In genomic region chr20:32681175-32682084, GRCh38 we compare ENCODE assay signal across 1 cellular context.
TF ChIP-seq lines count a peak whose summit lies in the region.

No MANE protein-coding gene starts in this region.

TF ChIP-seq in HepG2, 621 proteins besides CTCF, POLR2A, EP300 and RAD21 (continued from another document and continues in another):
- TF ChIP-seq, protein P1, sequence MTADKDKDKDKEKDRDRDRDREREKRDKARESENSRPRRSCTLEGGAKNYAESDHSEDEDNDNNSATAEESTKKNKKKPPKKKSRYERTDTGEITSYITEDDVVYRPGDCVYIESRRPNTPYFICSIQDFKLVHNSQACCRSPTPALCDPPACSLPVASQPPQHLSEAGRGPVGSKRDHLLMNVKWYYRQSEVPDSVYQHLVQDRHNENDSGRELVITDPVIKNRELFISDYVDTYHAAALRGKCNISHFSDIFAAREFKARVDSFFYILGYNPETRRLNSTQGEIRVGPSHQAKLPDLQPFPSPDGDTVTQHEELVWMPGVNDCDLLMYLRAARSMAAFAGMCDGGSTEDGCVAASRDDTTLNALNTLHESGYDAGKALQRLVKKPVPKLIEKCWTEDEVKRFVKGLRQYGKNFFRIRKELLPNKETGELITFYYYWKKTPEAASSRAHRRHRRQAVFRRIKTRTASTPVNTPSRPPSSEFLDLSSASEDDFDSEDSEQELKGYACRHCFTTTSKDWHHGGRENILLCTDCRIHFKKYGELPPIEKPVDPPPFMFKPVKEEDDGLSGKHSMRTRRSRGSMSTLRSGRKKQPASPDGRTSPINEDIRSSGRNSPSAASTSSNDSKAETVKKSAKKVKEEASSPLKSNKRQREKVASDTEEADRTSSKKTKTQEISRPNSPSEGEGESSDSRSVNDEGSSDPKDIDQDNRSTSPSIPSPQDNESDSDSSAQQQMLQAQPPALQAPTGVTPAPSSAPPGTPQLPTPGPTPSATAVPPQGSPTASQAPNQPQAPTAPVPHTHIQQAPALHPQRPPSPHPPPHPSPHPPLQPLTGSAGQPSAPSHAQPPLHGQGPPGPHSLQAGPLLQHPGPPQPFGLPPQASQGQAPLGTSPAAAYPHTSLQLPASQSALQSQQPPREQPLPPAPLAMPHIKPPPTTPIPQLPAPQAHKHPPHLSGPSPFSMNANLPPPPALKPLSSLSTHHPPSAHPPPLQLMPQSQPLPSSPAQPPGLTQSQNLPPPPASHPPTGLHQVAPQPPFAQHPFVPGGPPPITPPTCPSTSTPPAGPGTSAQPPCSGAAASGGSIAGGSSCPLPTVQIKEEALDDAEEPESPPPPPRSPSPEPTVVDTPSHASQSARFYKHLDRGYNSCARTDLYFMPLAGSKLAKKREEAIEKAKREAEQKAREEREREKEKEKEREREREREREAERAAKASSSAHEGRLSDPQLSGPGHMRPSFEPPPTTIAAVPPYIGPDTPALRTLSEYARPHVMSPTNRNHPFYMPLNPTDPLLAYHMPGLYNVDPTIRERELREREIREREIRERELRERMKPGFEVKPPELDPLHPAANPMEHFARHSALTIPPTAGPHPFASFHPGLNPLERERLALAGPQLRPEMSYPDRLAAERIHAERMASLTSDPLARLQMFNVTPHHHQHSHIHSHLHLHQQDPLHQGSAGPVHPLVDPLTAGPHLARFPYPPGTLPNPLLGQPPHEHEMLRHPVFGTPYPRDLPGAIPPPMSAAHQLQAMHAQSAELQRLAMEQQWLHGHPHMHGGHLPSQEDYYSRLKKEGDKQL (CRISPR knock-in tag; IDR thresholded peaks at IDR 0.05; ENCODE audit: low read depth) = no peak
- TF ChIP-seq, protein P2, sequence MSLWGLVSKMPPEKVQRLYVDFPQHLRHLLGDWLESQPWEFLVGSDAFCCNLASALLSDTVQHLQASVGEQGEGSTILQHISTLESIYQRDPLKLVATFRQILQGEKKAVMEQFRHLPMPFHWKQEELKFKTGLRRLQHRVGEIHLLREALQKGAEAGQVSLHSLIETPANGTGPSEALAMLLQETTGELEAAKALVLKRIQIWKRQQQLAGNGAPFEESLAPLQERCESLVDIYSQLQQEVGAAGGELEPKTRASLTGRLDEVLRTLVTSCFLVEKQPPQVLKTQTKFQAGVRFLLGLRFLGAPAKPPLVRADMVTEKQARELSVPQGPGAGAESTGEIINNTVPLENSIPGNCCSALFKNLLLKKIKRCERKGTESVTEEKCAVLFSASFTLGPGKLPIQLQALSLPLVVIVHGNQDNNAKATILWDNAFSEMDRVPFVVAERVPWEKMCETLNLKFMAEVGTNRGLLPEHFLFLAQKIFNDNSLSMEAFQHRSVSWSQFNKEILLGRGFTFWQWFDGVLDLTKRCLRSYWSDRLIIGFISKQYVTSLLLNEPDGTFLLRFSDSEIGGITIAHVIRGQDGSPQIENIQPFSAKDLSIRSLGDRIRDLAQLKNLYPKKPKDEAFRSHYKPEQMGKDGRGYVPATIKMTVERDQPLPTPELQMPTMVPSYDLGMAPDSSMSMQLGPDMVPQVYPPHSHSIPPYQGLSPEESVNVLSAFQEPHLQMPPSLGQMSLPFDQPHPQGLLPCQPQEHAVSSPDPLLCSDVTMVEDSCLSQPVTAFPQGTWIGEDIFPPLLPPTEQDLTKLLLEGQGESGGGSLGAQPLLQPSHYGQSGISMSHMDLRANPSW (CRISPR knock-in tag; IDR thresholded peaks at IDR 0.05; ENCODE audit: borderline replicate concordance) = no peak
- TF ChIP-seq CCDC6 (CRISPR knock-in tag; IDR thresholded peaks at IDR 0.05) (no peak), ZNF558 (CRISPR knock-in tag; IDR thresholded peaks at IDR 0.05; ENCODE audit: borderline replicate concordance) (no peak), CSRNP1 (CRISPR knock-in tag; IDR thresholded peaks at IDR 0.05) (0 out of 2 replicates have a peak, but pooled peaks have one; percentile 63), ZNF570 (CRISPR knock-in tag; IDR thresholded peaks at IDR 0.05; ENCODE audit: borderline replicate concordance) (no peak), ZNF317 (CRISPR knock-in tag; IDR thresholded peaks at IDR 0.05) (no peak), PLRG1 (conservative IDR thresholded peaks at IDR 0.05) (no peak), ZNF512 (CRISPR knock-in tag; IDR thresholded peaks at IDR 0.05) (no peak), KDM5B (CRISPR knock-in tag; IDR thresholded peaks at IDR 0.05; ENCODE audit: borderline replicate concordance) (peak; percentile 78; the same call in 1 of the 2 replicates), ZNF788 (CRISPR knock-in tag; IDR thresholded peaks at IDR 0.05; ENCODE audit: borderline replicate concordance) (peak; percentile 66; the same call in 1 of the 2 replicates), ZNF720 (CRISPR knock-in tag; IDR thresholded peaks at IDR 0.05) (no peak), CEBPG (CRISPR knock-in tag; IDR thresholded peaks at IDR 0.05) (0 out of 2 replicates have a peak, but pooled peaks have one; percentile 14), ARNT (IDR thresholded peaks at IDR 0.05) (no peak), ZNF101 (CRISPR knock-in tag; IDR thresholded peaks at IDR 0.05; ENCODE audit: borderline replicate concordance, low read depth) (no peak), ATF5 (CRISPR knock-in tag; IDR thresholded peaks at IDR 0.05; ENCODE audit: low read depth) (no peak), E2F2 (CRISPR knock-in tag; IDR thresholded peaks at IDR 0.05; ENCODE audit: borderline replicate concordance) (no peak), ASH2L (IDR thresholded peaks at IDR 0.05; ENCODE audit: insufficient read length, low read depth, low read length) (peak; percentile 53), ZNF124 (CRISPR knock-in tag; IDR thresholded peaks at IDR 0.05) (no peak), HNF4A (CRISPR knock-in tag; IDR thresholded peaks at IDR 0.05) (no peak), MTA3 (CRISPR knock-in tag; IDR thresholded peaks at IDR 0.05) (no peak), ZNF747 (CRISPR knock-in tag; IDR thresholded peaks at IDR 0.05; ENCODE audit: borderline replicate concordance) (peak; percentile 72; the same call in 1 of the 2 replicates), ZFX (CRISPR knock-in tag; IDR thresholded peaks at IDR 0.05; ENCODE audit: low read depth) (peak; percentile 91), HDAC2 (CRISPR knock-in tag; IDR thresholded peaks at IDR 0.05) (no peak), ELF4 (CRISPR knock-in tag; IDR thresholded peaks at IDR 0.05; ENCODE audit: borderline replicate concordance) (no peak), ZNF841 (CRISPR knock-in tag; IDR thresholded peaks at IDR 0.05; ENCODE audit: borderline replicate concordance) (no peak), NFATC3 (CRISPR knock-in tag; IDR thresholded peaks at IDR 0.05) (no peak), XRCC5 (optimal IDR thresholded peaks at IDR 0.05; ENCODE audit: low read length) (no peak), ZNF138 (CRISPR knock-in tag; IDR thresholded peaks at IDR 0.05; ENCODE audit: low read depth) (no peak), BORCS8-MEF2B (CRISPR knock-in tag; IDR thresholded peaks at IDR 0.05) (peak; percentile 37; the same call in 1 of the 2 replicates), TCF7L2 (IDR thresholded peaks at IDR 0.05; ENCODE audit: low read depth, low read length) (no peak), ZNF839 (CRISPR knock-in tag; IDR thresholded peaks at IDR 0.05; ENCODE audit: borderline replicate concordance) (no peak), ZNF496 (CRISPR knock-in tag; IDR thresholded peaks at IDR 0.05; ENCODE audit: insufficient replicate concordance) (no peak), ZNF34 (CRISPR knock-in tag; IDR thresholded peaks at IDR 0.05; ENCODE audit: borderline replicate concordance) (no peak)
- TF ChIP-seq, protein P3, sequence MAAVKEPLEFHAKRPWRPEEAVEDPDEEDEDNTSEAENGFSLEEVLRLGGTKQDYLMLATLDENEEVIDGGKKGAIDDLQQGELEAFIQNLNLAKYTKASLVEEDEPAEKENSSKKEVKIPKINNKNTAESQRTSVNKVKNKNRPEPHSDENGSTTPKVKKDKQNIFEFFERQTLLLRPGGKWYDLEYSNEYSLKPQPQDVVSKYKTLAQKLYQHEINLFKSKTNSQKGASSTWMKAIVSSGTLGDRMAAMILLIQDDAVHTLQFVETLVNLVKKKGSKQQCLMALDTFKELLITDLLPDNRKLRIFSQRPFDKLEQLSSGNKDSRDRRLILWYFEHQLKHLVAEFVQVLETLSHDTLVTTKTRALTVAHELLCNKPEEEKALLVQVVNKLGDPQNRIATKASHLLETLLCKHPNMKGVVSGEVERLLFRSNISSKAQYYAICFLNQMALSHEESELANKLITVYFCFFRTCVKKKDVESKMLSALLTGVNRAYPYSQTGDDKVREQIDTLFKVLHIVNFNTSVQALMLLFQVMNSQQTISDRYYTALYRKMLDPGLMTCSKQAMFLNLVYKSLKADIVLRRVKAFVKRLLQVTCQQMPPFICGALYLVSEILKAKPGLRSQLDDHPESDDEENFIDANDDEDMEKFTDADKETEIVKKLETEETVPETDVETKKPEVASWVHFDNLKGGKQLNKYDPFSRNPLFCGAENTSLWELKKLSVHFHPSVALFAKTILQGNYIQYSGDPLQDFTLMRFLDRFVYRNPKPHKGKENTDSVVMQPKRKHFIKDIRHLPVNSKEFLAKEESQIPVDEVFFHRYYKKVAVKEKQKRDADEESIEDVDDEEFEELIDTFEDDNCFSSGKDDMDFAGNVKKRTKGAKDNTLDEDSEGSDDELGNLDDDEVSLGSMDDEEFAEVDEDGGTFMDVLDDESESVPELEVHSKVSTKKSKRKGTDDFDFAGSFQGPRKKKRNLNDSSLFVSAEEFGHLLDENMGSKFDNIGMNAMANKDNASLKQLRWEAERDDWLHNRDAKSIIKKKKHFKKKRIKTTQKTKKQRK (IDR thresholded peaks at IDR 0.05; ENCODE audit: low read length) = no peak
- TF ChIP-seq, protein P4, sequence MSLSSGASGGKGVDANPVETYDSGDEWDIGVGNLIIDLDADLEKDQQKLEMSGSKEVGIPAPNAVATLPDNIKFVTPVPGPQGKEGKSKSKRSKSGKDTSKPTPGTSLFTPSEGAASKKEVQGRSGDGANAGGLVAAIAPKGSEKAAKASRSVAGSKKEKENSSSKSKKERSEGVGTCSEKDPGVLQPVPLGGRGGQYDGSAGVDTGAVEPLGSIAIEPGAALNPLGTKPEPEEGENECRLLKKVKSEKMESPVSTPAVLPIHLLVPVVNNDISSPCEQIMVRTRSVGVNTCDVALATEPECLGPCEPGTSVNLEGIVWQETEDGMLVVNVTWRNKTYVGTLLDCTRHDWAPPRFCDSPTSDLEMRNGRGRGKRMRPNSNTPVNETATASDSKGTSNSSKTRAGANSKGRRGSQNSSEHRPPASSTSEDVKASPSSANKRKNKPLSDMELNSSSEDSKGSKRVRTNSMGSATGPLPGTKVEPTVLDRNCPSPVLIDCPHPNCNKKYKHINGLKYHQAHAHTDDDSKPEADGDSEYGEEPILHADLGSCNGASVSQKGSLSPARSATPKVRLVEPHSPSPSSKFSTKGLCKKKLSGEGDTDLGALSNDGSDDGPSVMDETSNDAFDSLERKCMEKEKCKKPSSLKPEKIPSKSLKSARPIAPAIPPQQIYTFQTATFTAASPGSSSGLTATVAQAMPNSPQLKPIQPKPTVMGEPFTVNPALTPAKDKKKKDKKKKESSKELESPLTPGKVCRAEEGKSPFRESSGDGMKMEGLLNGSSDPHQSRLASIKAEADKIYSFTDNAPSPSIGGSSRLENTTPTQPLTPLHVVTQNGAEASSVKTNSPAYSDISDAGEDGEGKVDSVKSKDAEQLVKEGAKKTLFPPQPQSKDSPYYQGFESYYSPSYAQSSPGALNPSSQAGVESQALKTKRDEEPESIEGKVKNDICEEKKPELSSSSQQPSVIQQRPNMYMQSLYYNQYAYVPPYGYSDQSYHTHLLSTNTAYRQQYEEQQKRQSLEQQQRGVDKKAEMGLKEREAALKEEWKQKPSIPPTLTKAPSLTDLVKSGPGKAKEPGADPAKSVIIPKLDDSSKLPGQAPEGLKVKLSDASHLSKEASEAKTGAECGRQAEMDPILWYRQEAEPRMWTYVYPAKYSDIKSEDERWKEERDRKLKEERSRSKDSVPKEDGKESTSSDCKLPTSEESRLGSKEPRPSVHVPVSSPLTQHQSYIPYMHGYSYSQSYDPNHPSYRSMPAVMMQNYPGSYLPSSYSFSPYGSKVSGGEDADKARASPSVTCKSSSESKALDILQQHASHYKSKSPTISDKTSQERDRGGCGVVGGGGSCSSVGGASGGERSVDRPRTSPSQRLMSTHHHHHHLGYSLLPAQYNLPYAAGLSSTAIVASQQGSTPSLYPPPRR (CRISPR knock-in tag; IDR thresholded peaks at IDR 0.05; ENCODE audit: borderline replicate concordance) = no peak
